1 cellular context compared by ENCODE assay signal in the genomic region with DNA sequence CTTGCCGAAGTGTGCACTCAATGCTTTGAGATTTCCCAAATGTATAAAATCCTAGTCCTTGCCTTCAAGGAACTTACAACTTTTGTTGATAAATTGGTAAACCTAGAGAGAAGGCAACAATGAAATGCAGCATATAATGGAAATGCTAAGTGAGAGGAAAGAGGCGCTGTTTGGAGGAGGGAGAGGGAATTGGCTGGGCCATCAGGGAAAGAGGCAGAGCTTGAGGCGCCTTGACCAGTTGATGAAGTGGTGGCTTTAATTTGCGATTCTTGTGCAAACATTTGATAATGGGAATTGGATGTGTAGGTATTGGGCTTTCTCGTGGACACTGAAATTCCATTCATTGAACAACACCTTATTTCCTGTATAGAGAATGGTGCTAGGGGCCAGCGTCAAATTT.
TF ChIP-seq lines count a peak whose summit lies in the region.

No MANE protein-coding gene starts in this region.

TF ChIP-seq in IMR-90, 13 proteins besides CTCF, POLR2A, EP300 and RAD21 (continued from another document):
- TF ChIP-seq, protein P1, sequence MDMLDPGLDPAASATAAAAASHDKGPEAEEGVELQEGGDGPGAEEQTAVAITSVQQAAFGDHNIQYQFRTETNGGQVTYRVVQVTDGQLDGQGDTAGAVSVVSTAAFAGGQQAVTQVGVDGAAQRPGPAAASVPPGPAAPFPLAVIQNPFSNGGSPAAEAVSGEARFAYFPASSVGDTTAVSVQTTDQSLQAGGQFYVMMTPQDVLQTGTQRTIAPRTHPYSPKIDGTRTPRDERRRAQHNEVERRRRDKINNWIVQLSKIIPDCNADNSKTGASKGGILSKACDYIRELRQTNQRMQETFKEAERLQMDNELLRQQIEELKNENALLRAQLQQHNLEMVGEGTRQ (IDR thresholded peaks at IDR 0.05; ENCODE audit: low read depth, low read length): no peak
- TF ChIP-seq, protein P2, sequence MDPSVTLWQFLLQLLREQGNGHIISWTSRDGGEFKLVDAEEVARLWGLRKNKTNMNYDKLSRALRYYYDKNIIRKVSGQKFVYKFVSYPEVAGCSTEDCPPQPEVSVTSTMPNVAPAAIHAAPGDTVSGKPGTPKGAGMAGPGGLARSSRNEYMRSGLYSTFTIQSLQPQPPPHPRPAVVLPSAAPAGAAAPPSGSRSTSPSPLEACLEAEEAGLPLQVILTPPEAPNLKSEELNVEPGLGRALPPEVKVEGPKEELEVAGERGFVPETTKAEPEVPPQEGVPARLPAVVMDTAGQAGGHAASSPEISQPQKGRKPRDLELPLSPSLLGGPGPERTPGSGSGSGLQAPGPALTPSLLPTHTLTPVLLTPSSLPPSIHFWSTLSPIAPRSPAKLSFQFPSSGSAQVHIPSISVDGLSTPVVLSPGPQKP (IDR thresholded peaks at IDR 0.05; ENCODE audit: borderline replicate concordance, low read depth, low read length): no peak
- TF ChIP-seq BHLHE40 (IDR thresholded peaks at IDR 0.05; ENCODE audit: low read depth, low read length) (no peak), MAZ (IDR thresholded peaks at IDR 0.05; ENCODE audit: borderline replicate concordance, low read depth, low read length) (no peak), RCOR1 (IDR thresholded peaks at IDR 0.05; ENCODE audit: insufficient replicate concordance, low read length) (no peak), CEBPB (IDR thresholded peaks at IDR 0.05; ENCODE audit: low read depth, low read length) (no peak)
